Comparison of ENCODE assay signal across 15 cellular contexts in the genomic region with DNA sequence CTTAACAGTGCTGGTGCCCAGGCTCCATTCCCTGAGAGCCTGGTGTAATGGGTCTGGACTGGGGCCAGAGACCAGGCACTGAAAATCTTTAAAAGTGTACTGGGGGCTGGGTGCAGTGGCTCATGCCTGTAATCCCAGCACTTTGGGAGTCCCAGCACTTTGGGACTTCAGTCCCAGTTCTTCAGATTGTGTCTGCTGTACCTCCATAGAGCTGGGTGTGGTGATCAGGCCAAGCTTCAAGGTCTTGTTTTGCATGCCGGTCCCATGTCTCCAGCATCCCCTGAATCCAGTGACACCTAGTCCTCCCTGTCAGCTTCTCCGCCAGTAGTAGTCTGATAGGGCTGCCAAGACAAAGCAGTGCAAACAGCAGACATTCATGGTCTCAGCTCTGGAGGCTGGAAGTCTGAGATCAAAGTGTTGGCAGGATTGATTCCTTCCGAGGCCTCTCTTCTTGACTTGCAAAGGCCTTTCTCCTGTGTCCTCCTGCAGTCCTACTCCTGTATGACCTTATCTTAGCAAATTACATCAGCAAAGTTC.
"Had no signal": no experiment of that assay in that cellular context is flagged by ENCODE, and none has a peak within 500 bp of the region (broad histone marks: within the 10 kb centered on the region; RNA-seq: fewer than 3 reads in every experiment).

No MANE protein-coding gene starts in this region.

- H3K4me2 ChIP-seq: neural progenitor cell had no signal

- H3K4me1 Mint-ChIP-seq: mesothelial cell of epicardium had no signal

- H2AFZ ChIP-seq: neural progenitor cell had no signal

- H3K36me3 Mint-ChIP-seq: mesothelial cell of epicardium, natural killer cell, neural progenitor cell, type B pancreatic cell had no signal

- DNase-seq: colonic mucosa; effector CD8-positive, alpha-beta T cell; heart left ventricle; hippocampal formation; left colon; natural killer cell; nucleus accumbens; ovary; stimulated activated CD4-positive, alpha-beta T cell treated with anti-CD3 and anti-CD28 coated beads, Interleukin-12 subunit alpha, Interleukin-12 subunit beta, amount 100 ng/mL, for 4 hours; stimulated activated naive CD4-positive, alpha-beta T cell treated with Interleukin-2 at 50 U/mL for 16 hours had no signal

- H3K27me3 Mint-ChIP-seq: type B pancreatic cell had no signal

- ATAC-seq: esophagus mucosa, heart left ventricle, left colon, natural killer cell had no signal

- H3K27me3 ChIP-seq: colonic mucosa, neural progenitor cell, ovary, right atrium auricular region had no signal

- H3K27ac Mint-ChIP-seq: mesothelial cell of epicardium, natural killer cell, neural progenitor cell, type B pancreatic cell had no signal

- H3K4me3 ChIP-seq: colonic mucosa, heart left ventricle, neural progenitor cell, ovary, right atrium auricular region had no signal

- H3K9me3 ChIP-seq: colonic mucosa, heart left ventricle, ovary, right atrium auricular region had no signal

- H3K4me1 ChIP-seq: colonic mucosa, heart left ventricle, neural progenitor cell, right atrium auricular region had no signal

- H3K4me3 Mint-ChIP-seq: mesothelial cell of epicardium, natural killer cell, neural progenitor cell, type B pancreatic cell had no signal

- H3K27ac ChIP-seq: colonic mucosa, heart left ventricle, neural progenitor cell, ovary, right atrium auricular region had no signal

- H3K9me3 Mint-ChIP-seq: natural killer cell had no signal

- H3K36me3 ChIP-seq: colonic mucosa, heart left ventricle, neural progenitor cell, ovary, right atrium auricular region had no signal

- H3K9ac ChIP-seq: neural progenitor cell had no signal
